Comparison of ENCODE assay signal across 31 cellular contexts in the genomic region with DNA sequence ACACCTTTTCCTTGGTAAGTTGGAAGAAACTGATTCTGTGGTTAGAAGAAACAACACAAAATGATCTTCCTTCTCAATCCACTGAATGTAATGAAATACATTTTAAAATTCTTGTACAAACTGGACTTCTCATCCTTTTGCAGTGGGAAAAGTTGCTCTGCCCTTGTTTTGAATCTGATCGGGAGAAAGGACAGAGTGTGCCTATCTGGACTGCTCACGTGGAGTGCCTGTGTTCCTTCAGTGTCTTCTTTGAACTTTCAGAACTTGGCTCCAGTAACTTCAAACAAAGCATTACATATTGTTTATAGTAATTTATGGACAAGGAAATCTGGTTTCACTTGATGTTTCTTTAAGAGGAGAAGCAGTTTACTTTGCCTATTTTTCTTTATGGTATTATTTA. TPM values are rescaled to one million over a fixed set of nuclear protein-coding genes. Genes with fewer than 3 reads are reported as not detected.
A peak's percentile ranks its signal among the peaks of the same experiment; 100 is the strongest.
DNase-seq lines count a peak whose midpoint lies in the region; ATAC-seq, FAIRE-seq and TF ChIP-seq lines count a peak whose summit lies in the region.
"Had no signal": no experiment of that assay in that cellular context is flagged by ENCODE, and none has a peak within 500 bp of the region (broad histone marks: within the 10 kb centered on the region; RNA-seq: fewer than 3 reads in every experiment).

No MANE protein-coding gene starts in this region.

- H3K9me3 ChIP-seq in gastroesophageal sphincter = no peaks in the 10 kb centered on the region
- no peaks in the 10 kb centered on the region for H3K9me3 ChIP-seq in pancreas
- no peaks in the 10 kb centered on the region for H3K9me3 ChIP-seq in thyroid gland
- H3K9me3 ChIP-seq: adrenal gland, BLaER1, body of pancreas, heart left ventricle, Peyer's patch, right atrium auricular region, upper lobe of right lung had no signal

- intact Hi-C loops in pancreas (cut with DNase I) = no loop called here
- intact Hi-C loops in thyroid gland (cut with DNase I) = no loop called here
- intact Hi-C loops in dorsolateral prefrontal cortex (cut with DNase I) = no loop called here

- DNase-seq in pancreas (no peak), thyroid gland (peak; percentile 17 to 34), GM12891 (ENCODE audit: insufficient read length, low spot score) (no peak), dorsolateral prefrontal cortex (no peak)
- DNase-seq in activated CD4-positive, alpha-beta T cell treated with anti-CD3 and anti-CD28 coated beads for 1 hour = no peak
- DNase-seq: activated CD4-positive, alpha-beta T cell treated with anti-CD3 and anti-CD28 coated beads, Interleukin-2, amount 50 U/mL, for 1 hour; activated T-cell treated with anti-CD3 and anti-CD28 coated beads, Interleukin-2, amount 50 U/mL, for 1 hour; adrenal gland; body of pancreas; COR-L47; DMS53; foreskin keratinocyte; HCEC 1CT; heart left ventricle; NCI-H446; NCI-H748 treated with DMSO at 0.1 percent for 48 hours; nephron progenitor cell; SIG-M5; stimulated activated CD4-positive, alpha-beta T cell treated with anti-CD3 and anti-CD28 coated beads, Interleukin-2, amount 100 ng/mL, for 48 hours; upper lobe of right lung had no signal

- H3K27ac ChIP-seq in VCaP (peak overlapping the region; percentile 57), gastroesophageal sphincter (peak overlapping the region; percentile 78 to 81 (median 80)), pancreas (no peak overlapping the region), thyroid gland (no peak overlapping the region), dorsolateral prefrontal cortex (peak overlapping the region in 2 of 59 donors; percentile 13 to 59)
- H3K27ac ChIP-seq: adrenal gland, BLaER1, body of pancreas, foreskin keratinocyte, parathyroid adenoma, right atrium auricular region, upper lobe of right lung had no signal

- WGBS in gastroesophageal sphincter (ENCODE audit: low coverage in 1 of 2), 2 donors = 5 to 10% methylated on average over 2 of the region's 2 CpGs
- 39 to 50% methylated on average over 2 of the region's 2 CpGs for WGBS in pancreas, 2 donors
- 43 to 45% methylated on average over 2 of the region's 2 CpGs for WGBS in thyroid gland, 2 donors

- H3K4me3 ChIP-seq in gastroesophageal sphincter (no peak overlapping the region), pancreas (no peak overlapping the region), thyroid gland (replicated peaks in 1 of 3) (no peak overlapping the region), dorsolateral prefrontal cortex (no peak overlapping the region)
- H3K4me3 ChIP-seq: adrenal gland, BLaER1, body of pancreas, heart left ventricle, Peyer's patch, right atrium auricular region, upper lobe of right lung had no signal

- peak; percentile 75 for FAIRE-seq in pancreas (lab: Jason Lieb, UNC)
- no peak for FAIRE-seq in GM12891 (lab: Jason Lieb, UNC)
- FAIRE-seq: keratinocyte had no signal

- TF ChIP-seq EP300 in gastroesophageal sphincter (IDR thresholded peaks at IDR 0.05) = peak; percentile 53

- H3K27me3 ChIP-seq in gastroesophageal sphincter = no peaks in the 10 kb centered on the region
- no peaks in the 10 kb centered on the region for H3K27me3 ChIP-seq in pancreas
- no peaks in the 10 kb centered on the region for H3K27me3 ChIP-seq in thyroid gland
- no peaks in the 10 kb centered on the region for H3K27me3 ChIP-seq in dorsolateral prefrontal cortex
- H3K27me3 ChIP-seq: BLaER1, body of pancreas, Peyer's patch, right atrium auricular region, upper lobe of right lung had no signal

- H3K36me3 ChIP-seq in gastroesophageal sphincter = no peaks in the 10 kb centered on the region
- no peaks in the 10 kb centered on the region for H3K36me3 ChIP-seq in pancreas
- H3K36me3 ChIP-seq in thyroid gland = no peaks in the 10 kb centered on the region
- H3K36me3 ChIP-seq: adrenal gland, BLaER1, heart left ventricle, Peyer's patch, right atrium auricular region, upper lobe of right lung had no signal

- TF ChIP-seq POLR2A in gastroesophageal sphincter (IDR thresholded peaks at IDR 0.05) (no peak), thyroid gland (IDR thresholded peaks at IDR 0.05) (no peak), GM12891 (IDR thresholded peaks at IDR 0.05; ENCODE audit: low read depth, low read length) (no peak)

- no peak for TF ChIP-seq CTCF in VCaP (conservative IDR thresholded peaks at IDR 0.05)
- TF ChIP-seq CTCF in gastroesophageal sphincter (IDR thresholded peaks at IDR 0.05) = no peak
- no peak for TF ChIP-seq CTCF in pancreas (IDR thresholded peaks at IDR 0.05)
- TF ChIP-seq CTCF in thyroid gland (IDR thresholded peaks at IDR 0.05) = no peak
- TF ChIP-seq CTCF in dorsolateral prefrontal cortex (IDR thresholded peaks at IDR 0.05 in 54 of 56, conservative IDR thresholded peaks at IDR 0.05 in 2 of 56; ENCODE audit: low read depth in 1 of 56, partially characterized antibody in 56 of 56) = no peak

- ATAC-seq in gastroesophageal sphincter = peak; percentile 82
- ATAC-seq in pancreas = no peak
- ATAC-seq in GM21367 (IDR thresholded peaks at IDR 0.05; ENCODE audit: unreplicated experiment) = no peak
- ATAC-seq: body of pancreas, esophagus mucosa, foreskin keratinocyte had no signal

- H3K4me1 ChIP-seq in gastroesophageal sphincter = peaks cover 5 to 41% (median 14%) of the 10 kb centered on the region in 3 donors
- peaks cover 0 to 4% (median 0%) of the 10 kb centered on the region in 3 donors for H3K4me1 ChIP-seq in pancreas
- H3K4me1 ChIP-seq in thyroid gland = peaks cover 10% of the 10 kb centered on the region in 2 donors
- H3K4me1 ChIP-seq: adrenal gland, foreskin keratinocyte, heart left ventricle, parathyroid adenoma, right atrium auricular region, upper lobe of right lung had no signal

TF ChIP-seq in GM12891, 5 proteins besides CTCF, POLR2A, EP300 and RAD21:
- TF ChIP-seq SPI1 (IDR thresholded peaks at IDR 0.05; ENCODE audit: low read depth, low read length) = no peak
- no peak for TF ChIP-seq TAF1 (IDR thresholded peaks at IDR 0.05; ENCODE audit: low read depth, low read length)
- no peak for TF ChIP-seq PAX5 (IDR thresholded peaks at IDR 0.05; ENCODE audit: insufficient read depth, low read length, severe bottlenecking)
- TF ChIP-seq POLR2AphosphoS5 (IDR thresholded peaks at IDR 0.05; ENCODE audit: low read depth, low read length) = no peak
- TF ChIP-seq POU2F2 (IDR thresholded peaks at IDR 0.05; ENCODE audit: low read depth, low read length) = no peak

RNA-seq across cellular contexts. Expression of gene SLC26A3, which starts 17.1 kb away (rescaled TPM):
- 10 to 100 TPM in 2 of 4 donors, 1 to 10 TPM in 1, under 1 TPM in 1; 0.81 to 13.1 (median 8.6) TPM for total RNA-seq in gastroesophageal sphincter
- 1 to 10 TPM in 1 of 6 donors, under 1 TPM in 1, not detected in 4; 0.23 to 1.1 TPM for total RNA-seq in pancreas
- under 1 TPM in 1 of 2 donors, not detected in 1; 0.34 TPM for polyA plus RNA-seq in pancreas
- total RNA-seq in thyroid gland = under 1 TPM in 1 of 4 donors, not detected in 3; 0.45 TPM
- polyA plus RNA-seq in GM12891 (2012; ENCODE audit: low read depth, missing spikeins) = not detected
- not detected for total RNA-seq in dorsolateral prefrontal cortex
- total RNA-seq: body of pancreas, foreskin keratinocyte, G401, mononuclear cell, right atrium auricular region, upper lobe of right lung had no signal
- polyA plus RNA-seq: foreskin keratinocyte, keratinocyte had no signal

RNA-seq across cellular contexts. Expression of gene CBLL1, which starts 42.0 kb away (rescaled TPM):
- total RNA-seq in gastroesophageal sphincter = 10 to 100 TPM; 42.8 to 65.8 (median 53.8) TPM
- total RNA-seq in pancreas = 10 to 100 TPM in 5 of 6 donors, 1 to 10 TPM in 1; 9.4 to 15.3 (median 11.1) TPM
- polyA plus RNA-seq in pancreas = 1 to 10 TPM; 3.5 to 5.4 TPM
- total RNA-seq in thyroid gland = 10 to 100 TPM; 27.0 to 41.6 (median 33.5) TPM
- 19.1 TPM for polyA plus RNA-seq in GM12891 (2012; ENCODE audit: low read depth, missing spikeins)
- total RNA-seq in dorsolateral prefrontal cortex = 10 to 100 TPM; 18.6 to 38.1 (median 28.9) TPM

Comparison
In these comparisons a context has a peak if more than half of its experiments do, and no peak if none do; other contexts are left out.
1. H3K27ac ChIP-seq: peak in VCaP (single experiment) and gastroesophageal sphincter (4 of 4); none in pancreas (0 of 4) and thyroid gland (0 of 3).
2. DNase-seq: peak in thyroid gland (2 of 2); none in pancreas (0 of 6), GM12891 (single experiment), dorsolateral prefrontal cortex (0 of 10) and activated CD4-positive, alpha-beta T cell treated with anti-CD3 and anti-CD28 coated beads for 1 hour (single experiment).